In the genomic region with DNA sequence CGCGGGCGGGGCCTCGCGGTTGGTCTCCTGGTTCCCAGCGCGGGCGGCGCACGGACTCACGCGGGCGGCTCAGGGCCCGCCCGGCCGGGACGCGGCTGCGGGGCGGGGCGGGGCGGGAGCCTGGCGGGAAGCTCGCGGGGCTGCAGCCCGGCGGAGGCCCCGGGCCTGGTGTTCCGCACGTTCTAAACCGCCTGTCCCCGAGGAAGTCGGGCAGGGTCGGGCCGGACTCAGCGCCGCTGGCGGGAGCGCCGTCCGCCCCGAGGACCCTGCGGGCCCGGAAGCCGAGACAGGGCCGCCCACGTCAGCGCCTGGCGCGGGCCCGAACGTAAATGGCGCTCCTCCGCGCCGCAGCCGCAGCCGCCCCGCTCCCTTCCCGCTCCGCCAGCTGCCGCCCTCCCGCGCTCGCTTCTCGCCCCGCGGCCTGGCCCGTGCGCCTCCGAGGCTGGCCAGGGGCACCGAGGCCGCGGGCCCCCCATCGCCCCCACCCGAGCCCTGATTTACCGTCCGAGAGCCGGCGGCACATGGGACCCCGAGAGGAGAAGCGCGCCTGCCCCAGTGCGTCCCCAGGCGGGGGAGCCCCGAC, we compare ENCODE assay signal across 8 cellular contexts. TPM values are rescaled to one million over a fixed set of nuclear protein-coding genes. Genes with fewer than 3 reads are reported as not detected.
DNase-seq lines count a peak whose midpoint lies in the region; ATAC-seq and TF ChIP-seq lines count a peak whose summit lies in the region.

No MANE protein-coding gene starts in this region.

- ATAC-seq in GM18508 (IDR thresholded peaks at IDR 0.05; ENCODE audit: insufficient read depth, unreplicated experiment) (peak; percentile 34), HG02973 (IDR thresholded peaks at IDR 0.05; ENCODE audit: unreplicated experiment) (peak; percentile 50)

- peak overlapping the region; percentile 97 for H3K27ac Mint-ChIP-seq in activated CD4-positive, alpha-beta T cell treated with anti-CD3 and anti-CD28 coated beads, Interleukin-2, amount 10 ng/mL, durations not matched to agents 24 days and 14 days

- no peaks in the 10 kb centered on the region for H3K27me3 Mint-ChIP-seq in activated CD4-positive, alpha-beta T cell treated with anti-CD3 and anti-CD28 coated beads, Interleukin-2, amount 10 ng/mL, durations not matched to agents 24 days and 14 days

- BruUV-seq in A673 (replicated peaks; lab: Mats Ljungman, UMichigan), result no TSS peak

- H3K4me3 ChIP-seq in A673 (ENCODE audit: low read depth, low read length, poor library complexity, severe bottlenecking) (peak overlapping the region; percentile 97), liver (ENCODE audit: low read depth in 1 of 3, low read length in 3 of 3) (peak overlapping the region; percentile 64 to 71 (median 66))

- H3K27ac ChIP-seq in A673 (ENCODE audit: low read depth, low read length, poor library complexity, severe bottlenecking), result peak overlapping the region; percentile 95
- peak overlapping the region; percentile 93 to 94 for H3K27ac ChIP-seq in liver (ENCODE audit: low read depth in 1 of 2, low read length in 2 of 2)

- WGBS in liver, result under 1% methylated on average over 86 of the region's 86 CpGs

- H3K36me3 Mint-ChIP-seq in activated CD4-positive, alpha-beta T cell treated with anti-CD3 and anti-CD28 coated beads, Interleukin-2, amount 10 ng/mL, durations not matched to agents 24 days and 14 days (ENCODE audit: low read depth), result peaks cover 49% of the 10 kb centered on the region

- intact Hi-C loops in A673 (cut with micrococcal nuclease; ENCODE audit: unreplicated experiment), result loop anchor here (2.0 kb wide), 1 partner anchor 98 kb away; the partner anchor contains the start of gene UVSSA
- intact Hi-C loops in activated CD4-positive, alpha-beta T cell treated with anti-CD3 and anti-CD28 coated beads, Interleukin-2, amount 10 ng/mL, durations not matched to agents 24 days and 14 days (cut with micrococcal nuclease), result loop anchor here (1.0 to 5.0 kb wide), 7 partner anchors 18 to 912 kb away; partner anchors contain the start of genes FAM53A, FGFRL1 and ZNF141

- H3K9me3 Mint-ChIP-seq in activated CD4-positive, alpha-beta T cell treated with anti-CD3 and anti-CD28 coated beads, Interleukin-2, amount 10 ng/mL, durations not matched to agents 24 days and 14 days, result peaks cover 4% of the 10 kb centered on the region

- peak overlapping the region; percentile 90 for H3K4me3 Mint-ChIP-seq in activated CD4-positive, alpha-beta T cell treated with anti-CD3 and anti-CD28 coated beads, Interleukin-2, amount 10 ng/mL, durations not matched to agents 24 days and 14 days

- no peaks in the 10 kb centered on the region for H3K27me3 ChIP-seq in A673 (replicated peaks; ENCODE audit: insufficient read depth, low read depth, low read length, poor library complexity)
- no peaks in the 10 kb centered on the region for H3K27me3 ChIP-seq in liver (ENCODE audit: control insufficient read depth in 4 of 4, insufficient read depth in 4 of 4, low read length in 3 of 4)

- CTCF ChIA-PET in A673 (lab: Charles Lee), result no interaction called here

- H3K9ac ChIP-seq in liver (ENCODE audit: low read depth in 1 of 2, low read length in 2 of 2), result peak overlapping the region in 1 of 2 donors; percentile 79

- POLR2A ChIA-PET in A673 (lab: Charles Lee; ENCODE audit: low non-redundant PET), result no interaction called here

- no peak for TF ChIP-seq RAD21 in liver (IDR thresholded peaks at IDR 0.05)

- TF ChIP-seq CTCF in A673 (conservative IDR thresholded peaks at IDR 0.05; ENCODE audit: low read depth, low read length), result no peak
- no peak for TF ChIP-seq CTCF in liver (IDR thresholded peaks at IDR 0.05; ENCODE audit: low read depth, low read length, missing input control)

- peaks cover 44% of the 10 kb centered on the region for H3K4me1 Mint-ChIP-seq in activated CD4-positive, alpha-beta T cell treated with anti-CD3 and anti-CD28 coated beads, Interleukin-2, amount 10 ng/mL, durations not matched to agents 24 days and 14 days

- DNase-seq in A673 (ENCODE audit: low spot score) (peak; percentile 95), NCI-H2171 (lab: John Stamatoyannopoulos, UW) (peak; percentile 66), dedifferentiated amniotic fluid mesenchymal stem cell (ENCODE audit: extremely low spot score) (peak; percentile 76)
- DNase-seq in activated CD4-positive, alpha-beta T cell treated with anti-CD3 and anti-CD28 coated beads, Interleukin-2, amount 10 ng/mL, durations not matched to agents 24 days and 14 days, result peak; percentile 96
- DNase-seq in stimulated activated CD4-positive, alpha-beta T cell treated with anti-CD3 and anti-CD28 coated beads, Interleukin-2, amount 100 ng/mL, for 48 hours, result peak; percentile 71 to 82

- H3K36me3 ChIP-seq in A673 (ENCODE audit: insufficient read depth, low read length, poor library complexity, severe bottlenecking), result peaks cover 16% of the 10 kb centered on the region
- peaks cover 0 to 9% (median 2%) of the 10 kb centered on the region in 4 donors for H3K36me3 ChIP-seq in liver (ENCODE audit: control insufficient read depth in 4 of 4, insufficient read depth in 3 of 4, low read depth in 1 of 4, low read length in 3 of 4)

- H3K4me1 ChIP-seq in A673 (ENCODE audit: insufficient read depth, low read length, poor library complexity, severe bottlenecking) (peaks cover 8% of the 10 kb centered on the region), liver (ENCODE audit: control insufficient read depth in 4 of 4, insufficient read depth in 4 of 4, low read length in 3 of 4) (peaks cover 18 to 50% (median 41%) of the 10 kb centered on the region in 4 donors)

- H3K9me3 ChIP-seq in A673 (ENCODE audit: low read depth, low read length, poor library complexity, severe bottlenecking) (peaks cover 40% of the 10 kb centered on the region), liver (ENCODE audit: control insufficient read depth in 4 of 4, low read length in 3 of 4) (peaks cover 0 to 7% (median 0%) of the 10 kb centered on the region in 4 donors)

TF ChIP-seq in liver, 16 proteins besides CTCF, POLR2A, EP300 and RAD21:
- no peak for TF ChIP-seq SP1 (IDR thresholded peaks at IDR 0.05)
TF ChIP-seq in liver: peak in this region for 0.

RNA-seq across cellular contexts. Expression of gene CTBP1, which starts 0.3 kb away (rescaled TPM):
- total RNA-seq in A673 (2021) (187 and 196 TPM in 2 replicates), liver (100 to 1,000 TPM in 1 of 2 donors, 10 to 100 TPM in 1; 88.7 to 156 TPM)
- total RNA-seq in activated CD4-positive, alpha-beta T cell treated with anti-CD3 and anti-CD28 coated beads, Interleukin-2, amount 10 ng/mL, durations not matched to agents 24 days and 14 days, result 190 and 200 TPM in 2 replicates
- 10 to 100 TPM; 27.5 to 70.4 TPM for polyA plus RNA-seq in liver

RNA-seq across cellular contexts. Expression of gene MAEA, which starts 40.5 kb away (rescaled TPM):
- 85.9 and 87.0 TPM in 2 replicates for total RNA-seq in A673 (2021)
- total RNA-seq in activated CD4-positive, alpha-beta T cell treated with anti-CD3 and anti-CD28 coated beads, Interleukin-2, amount 10 ng/mL, durations not matched to agents 24 days and 14 days, result 61.3 and 62.6 TPM in 2 replicates
- 10 to 100 TPM; 28.7 to 33.9 TPM for total RNA-seq in liver
- 10 to 100 TPM; 20.9 to 30.9 TPM for polyA plus RNA-seq in liver

Comparison
In these comparisons a context has a peak if more than half of its experiments do, and no peak if none do; other contexts are left out.
1. Peak in every context shown above with its lines: DNase-seq, ATAC-seq, H3K4me3 ChIP-seq and H3K27ac ChIP-seq.